9 cellular contexts compared by ENCODE assay signal in genomic region chr3:184417619-184418327, GRCh38. TPM values are rescaled to one million over a fixed set of nuclear protein-coding genes. Genes with fewer than 3 reads are reported as not detected.
DNase-seq lines count a peak whose midpoint lies in the region; ATAC-seq and TF ChIP-seq lines count a peak whose summit lies in the region.
"Had no signal": no experiment of that assay in that cellular context is flagged by ENCODE, and none has a peak within 500 bp of the region (broad histone marks: within the 10 kb centered on the region; RNA-seq: fewer than 3 reads in every experiment).

No MANE protein-coding gene starts in this region.

- H3K27me3 ChIP-seq in Caco-2 (replicated peaks; ENCODE audit: control insufficient read depth, insufficient read depth, low read length) (no peaks in the 10 kb centered on the region), Peyer's patch (no peaks in the 10 kb centered on the region), neutrophil (peaks cover under 1% of the 10 kb centered on the region), thoracic aorta (replicated peaks; ENCODE audit: insufficient read depth) (no peaks in the 10 kb centered on the region)

- no peak overlapping the region for H3K27ac Mint-ChIP-seq in Caco-2 (ENCODE audit: unreplicated experiment)

- peaks cover 11% of the 10 kb centered on the region for H3K4me1 ChIP-seq in Caco-2
- H3K4me1 ChIP-seq in Peyer's patch, result no peaks in the 10 kb centered on the region
- no peaks in the 10 kb centered on the region for H3K4me1 ChIP-seq in neutrophil (ENCODE audit: control insufficient read depth in 1 of 2, insufficient read depth in 1 of 2, low read depth in 1 of 2, low read length in 1 of 2)
- H3K4me1 ChIP-seq in thoracic aorta (ENCODE audit: control insufficient read depth in 1 of 2, low read depth in 2 of 2), result no peaks in the 10 kb centered on the region

- DNase-seq in Caco-2 (peak; percentile 66 to 71), KG1 (lab: John Stamatoyannopoulos, UW) (peak; percentile 12), Peyer's patch (peak; percentile 58 to 87 (median 77)), fibroblast of peridontal ligament (ENCODE audit: extremely low read depth) (peak; percentile 38), thoracic aorta (ENCODE audit: low spot score) (no peak)
- DNase-seq in activated T-cell treated with anti-CD3 and anti-CD28 coated beads, Interleukin-2, amount 50 U/mL, for 48 hours, result peak; percentile 78 to 82

- no peak overlapping the region for H3K4me3 Mint-ChIP-seq in Caco-2 (ENCODE audit: unreplicated experiment)

- H3K27ac ChIP-seq in Peyer's patch, result no peak overlapping the region
- no peak overlapping the region for H3K27ac ChIP-seq in neutrophil
- H3K27ac ChIP-seq in thoracic aorta, result no peak overlapping the region

- ATAC-seq in GM21515 (IDR thresholded peaks at IDR 0.05; ENCODE audit: unreplicated experiment) (peak; percentile 88), thoracic aorta (ENCODE audit: insufficient number of reproducible peaks, low FRiP score, low read depth) (no peak)

- TF ChIP-seq POLR2A in Peyer's patch (IDR thresholded peaks at IDR 0.05), result no peak

- BruUV-seq in Caco-2 (replicated peaks; lab: Mats Ljungman, UMichigan), result no TSS peak

- H3K4me1 Mint-ChIP-seq in Caco-2 (ENCODE audit: low read depth, unreplicated experiment), result no peaks in the 10 kb centered on the region

- POLR2A ChIA-PET in Caco-2 (lab: Charles Lee), result no interaction called here

- TF ChIP-seq CTCF in Caco-2 (IDR thresholded peaks at IDR 0.05; ENCODE audit: insufficient read depth in 1 of 2, low read depth in 1 of 2, low read length in 1 of 2, severe bottlenecking in 1 of 2, unreplicated experiment in 1 of 2) (peak; percentile 85 to 89), Peyer's patch (IDR thresholded peaks at IDR 0.05) (peak; percentile 43 to 86 (median 82)), neutrophil (IDR thresholded peaks at IDR 0.05) (peak; percentile 38), thoracic aorta (IDR thresholded peaks at IDR 0.05) (peak; percentile 83)

- peaks cover 4% of the 10 kb centered on the region for H3K9me3 Mint-ChIP-seq in Caco-2 (ENCODE audit: unreplicated experiment)

- no peaks in the 10 kb centered on the region for H3K36me3 Mint-ChIP-seq in Caco-2 (ENCODE audit: insufficient read depth, unreplicated experiment)

- H3K9me3 ChIP-seq in Caco-2 (no peaks in the 10 kb centered on the region), Peyer's patch (no peaks in the 10 kb centered on the region), neutrophil (no peaks in the 10 kb centered on the region), thoracic aorta (no peaks in the 10 kb centered on the region)

- H3K4me3 ChIP-seq in Caco-2 (ENCODE audit: low read depth, low read length), result no peak overlapping the region
- no peak overlapping the region for H3K4me3 ChIP-seq in Peyer's patch
- no peak overlapping the region for H3K4me3 ChIP-seq in neutrophil (ENCODE audit: low read depth in 1 of 2, low read length in 1 of 2)
- no peak overlapping the region for H3K4me3 ChIP-seq in thoracic aorta

- intact Hi-C loops in Caco-2 (cut with micrococcal nuclease; ENCODE audit: unreplicated experiment), result loop anchor here (1.0 to 2.0 kb wide), 4 partner anchors 23 to 123 kb away; no protein-coding TSS in a partner anchor

- CTCF ChIA-PET in Caco-2 (lab: Charles Lee), result interaction anchor here (0.7 to 1.0 kb wide), 4 partner anchors 9 to 121 kb away, joined by 3 to 12 read pairs (median 8); no protein-coding TSS in a partner anchor

- H3K27me3 Mint-ChIP-seq in Caco-2 (ENCODE audit: insufficient read depth, unreplicated experiment), result no peaks in the 10 kb centered on the region

- no peaks in the 10 kb centered on the region for H3K36me3 ChIP-seq in Caco-2 (ENCODE audit: control insufficient read depth, insufficient read depth, low read length)
- H3K36me3 ChIP-seq in Peyer's patch, result no peaks in the 10 kb centered on the region
- H3K36me3 ChIP-seq in neutrophil, result no peaks in the 10 kb centered on the region
- no peaks in the 10 kb centered on the region for H3K36me3 ChIP-seq in thoracic aorta

RNA-seq across cellular contexts. Expression of gene CHRD, which starts 37.9 kb away (rescaled TPM):
- total RNA-seq in Caco-2 (2022) (5.5 and 6.4 TPM in 2 replicates), Peyer's patch (10 to 100 TPM in 1 of 4 donors, 1 to 10 TPM in 2, under 1 TPM in 1; 0.53 to 17.3 (median 4.4) TPM), thoracic aorta (10 to 100 TPM; 19.5 to 21.7 TPM)
- total RNA-seq: T-helper 1 cell treated with Interleukin-12 subunit alpha and Interleukin-12 subunit beta and Interleukin-4 antibody, amounts not matched to agents 30 ng/mL and 1 ng/mL, for 36 hours had no signal

RNA-seq across cellular contexts. Expression of gene THPO, which starts 39.8 kb away (rescaled TPM):
- total RNA-seq in Caco-2 (2022), result 1.4 and 1.6 TPM in 2 replicates
- total RNA-seq in Peyer's patch, result 1 to 10 TPM in 1 of 4 donors, under 1 TPM in 1, not detected in 2; 0.54 to 2.5 TPM
- total RNA-seq in thoracic aorta, result 1 to 10 TPM in 1 of 2 donors, not detected in 1; 1.1 TPM
- total RNA-seq: T-helper 1 cell treated with Interleukin-12 subunit alpha and Interleukin-12 subunit beta and Interleukin-4 antibody, amounts not matched to agents 30 ng/mL and 1 ng/mL, for 36 hours had no signal

RNA-seq across cellular contexts. Expression of gene POLR2H, which starts 56.3 kb away (rescaled TPM):
- total RNA-seq in Caco-2 (2022), result 96.4 and 101 TPM in 2 replicates
- total RNA-seq in Peyer's patch, result 100 to 1,000 TPM in 3 of 4 donors, 10 to 100 TPM in 1; 90.8 to 307 (median 239) TPM
- 10 to 100 TPM; 49.5 to 53.7 TPM for total RNA-seq in thoracic aorta

RNA-seq across cellular contexts. Expression of gene CLCN2, which starts 56.4 kb away (rescaled TPM):
- total RNA-seq in Caco-2 (2022), result 23.0 and 28.6 TPM in 2 replicates
- total RNA-seq in Peyer's patch, result 10 to 100 TPM; 11.6 to 87.8 (median 63.8) TPM
- 1 to 10 TPM; 4.3 to 8.0 TPM for total RNA-seq in thoracic aorta
